ENCODE assay signal across 8 cellular contexts in genomic region chr19:1862424-1863307, GRCh38. TPM values are rescaled to one million over a fixed set of nuclear protein-coding genes. Genes with fewer than 3 reads are reported as not detected.
DNase-seq lines count a peak whose midpoint lies in the region; ATAC-seq and TF ChIP-seq lines count a peak whose summit lies in the region.

No MANE protein-coding gene starts in this region.

- ATAC-seq in GM19025 (IDR thresholded peaks at IDR 0.05; ENCODE audit: low read depth, unreplicated experiment) = peak; percentile 0
- no peak for ATAC-seq in GM21447 (IDR thresholded peaks at IDR 0.05; ENCODE audit: unreplicated experiment)
- no peak for ATAC-seq in GM19467 (IDR thresholded peaks at IDR 0.05; ENCODE audit: unreplicated experiment)

- peaks cover 48 to 64% (median 52%) of the 10 kb centered on the region in 3 donors for H3K4me1 ChIP-seq in esophagus squamous epithelium

- WGBS in esophagus squamous epithelium, 2 donors = 0% methylated on average over 5 to 6 of the region's 106 CpGs

- peak overlapping the region; percentile 95 to 97 (median 96) for H3K27ac ChIP-seq in esophagus squamous epithelium

- intact Hi-C loops in esophagus squamous epithelium (cut with DNase I) (no loop called here), posterior vena cava (cut with DNase I) (no loop called here)

- H3K9me3 ChIP-seq in esophagus squamous epithelium = no peaks in the 10 kb centered on the region

- peaks cover 0 to 5% (median 0%) of the 10 kb centered on the region in 3 donors for H3K36me3 ChIP-seq in esophagus squamous epithelium

- H3K27me3 ChIP-seq in esophagus squamous epithelium = no peaks in the 10 kb centered on the region

- no peak for TF ChIP-seq POLR2A in esophagus squamous epithelium (IDR thresholded peaks at IDR 0.05)

- H3K4me3 ChIP-seq in AG10803 (ENCODE audit: low read length) (peak overlapping the region; percentile 80), esophagus squamous epithelium (peak overlapping the region; percentile 73 to 87 (median 82))

- DNase-seq in AG10803 (ENCODE audit: low read depth) (no peak), LoVo (ENCODE audit: low spot score) (peak; percentile 54), esophagus squamous epithelium (lab: John Stamatoyannopoulos, UW) (no peak), posterior vena cava (ENCODE audit: low spot score) (peak; percentile 83)
- peak; percentile 67 for DNase-seq in activated CD8-positive, alpha-beta memory T cell treated with anti-CD3 and anti-CD28 coated beads, Interleukin-2, amount 50 U/mL, for 4 hours

- TF ChIP-seq CTCF in AG10803 (conservative IDR thresholded peaks at IDR 0.05; ENCODE audit: low read length) (no peak), esophagus squamous epithelium (IDR thresholded peaks at IDR 0.05) (no peak)

RNA-seq across cellular contexts. Expression of gene KLF16, which starts 0.7 kb away (rescaled TPM):
- 10 to 100 TPM in 1 of 4 donors, 1 to 10 TPM in 3; 8.3 to 13.5 (median 9.1) TPM for total RNA-seq in esophagus squamous epithelium
- 10 to 100 TPM in 1 of 2 donors, 1 to 10 TPM in 1; 9.4 to 16.2 TPM for total RNA-seq in posterior vena cava

RNA-seq across cellular contexts. Expression of gene REXO1, which starts 14.4 kb away (rescaled TPM):
- total RNA-seq in esophagus squamous epithelium (10 to 100 TPM in 3 of 4 donors, 1 to 10 TPM in 1; 7.5 to 16.4 (median 15.4) TPM), posterior vena cava (10 to 100 TPM; 22.8 to 27.4 TPM)

RNA-seq across cellular contexts. Expression of gene ABHD17A, which starts 22.6 kb away (rescaled TPM):
- 10 to 100 TPM; 78.4 to 91.7 (median 82.9) TPM for total RNA-seq in esophagus squamous epithelium
- 10 to 100 TPM; 49.9 to 51.4 TPM for total RNA-seq in posterior vena cava

RNA-seq across cellular contexts. Expression of gene ADAT3, which starts 42.5 kb away (rescaled TPM):
- total RNA-seq in esophagus squamous epithelium = 10 to 100 TPM in 2 of 4 donors, 1 to 10 TPM in 2; 4.7 to 20.4 (median 11.1) TPM
- total RNA-seq in posterior vena cava = 1 to 10 TPM; 3.0 to 3.6 TPM

RNA-seq across cellular contexts. Expression of gene SCAMP4, which starts 42.5 kb away (rescaled TPM):
- total RNA-seq in esophagus squamous epithelium (100 to 1,000 TPM in 1 of 4 donors, 10 to 100 TPM in 3; 49.8 to 144 (median 83.9) TPM), posterior vena cava (10 to 100 TPM; 35.6 to 36.6 TPM)

Comparison
In these comparisons a context has a peak if more than half of its experiments do, and no peak if none do; other contexts are left out.
1. DNase-seq: peak in LoVo (single experiment), activated CD8-positive, alpha-beta memory T cell treated with anti-CD3 and anti-CD28 coated beads, Interleukin-2, amount 50 U/mL, for 4 hours (single experiment) and posterior vena cava (single experiment); none in AG10803 (single experiment) and esophagus squamous epithelium (single experiment).